Comparison of ENCODE assay signal across 10 cellular contexts in genomic region chr13:29934531-29935308, GRCh38.
DNase-seq lines count a peak whose midpoint lies in the region; ATAC-seq, FAIRE-seq and TF ChIP-seq lines count a peak whose summit lies in the region.
"Had no signal": no experiment of that assay in that cellular context is flagged by ENCODE, and none has a peak within 500 bp of the region (broad histone marks: within the 10 kb centered on the region; RNA-seq: fewer than 3 reads in every experiment).

No MANE protein-coding gene starts in this region.

- POLR2A ChIA-PET in CD4-positive, alpha-beta memory T cell (lab: Charles Lee; ENCODE audit: partially characterized antibody) = interaction anchor here (0.6 to 10.2 kb wide), 19 partner anchors 8 to 682 kb away, joined by 3 to 263 read pairs (median 11); partner anchors contain the start of genes UBL3 and USPL1

- peaks cover 0 to 2% of the 10 kb centered on the region in 2 donors for H3K27me3 Mint-ChIP-seq in CD4-positive, alpha-beta memory T cell
- H3K27me3 Mint-ChIP-seq in T-helper 1 cell treated with Interleukin-12 subunit alpha and Interleukin-12 subunit beta and Interleukin-4 antibody, amounts not matched to agents 30 μg/mL and 1 μg/mL, for 36 hours (ENCODE audit: low read depth) = no peaks in the 10 kb centered on the region
- H3K27me3 Mint-ChIP-seq in stimulated activated naive B cell treated with anti-CD40 and anti-IgM and Interleukin-4, amounts not matched to agents 10 μg/mL and 1 μg/mL and 100 μg/mL, for 72 hours = peaks cover 0 to 1% of the 10 kb centered on the region in 2 donors

- CTCF ChIA-PET in CD4-positive, alpha-beta memory T cell (lab: Charles Lee; ENCODE audit: partially characterized antibody) = interaction anchor here (0.7 to 12.7 kb wide), 14 partner anchors 12 to 208 kb away, joined by 3 to 258 read pairs (median 14); partner anchors contain the start of gene UBL3

- in situ Hi-C loops in GM13976 (cut with MboI; ENCODE audit: low sequenced_read_pairs, unreplicated experiment) = no loop called here

- H4K20me1 ChIP-seq in BLaER1 = 0 out of 2 replicates have a peak, but pooled peaks cover 6% of the 10 kb centered on the region

- H3K4me3 ChIP-seq in BLaER1 = no peak overlapping the region; the same call in 1 of the 2 replicates
- H3K4me3 ChIP-seq in CD4-positive, alpha-beta memory T cell (ENCODE audit: low read length in 2 of 2) = no peak overlapping the region

- H3K4me2 ChIP-seq in BLaER1 = peak overlapping the region; percentile 81

- no peaks in the 10 kb centered on the region for H3K9me3 ChIP-seq in BLaER1
- no peaks in the 10 kb centered on the region for H3K9me3 ChIP-seq in CD4-positive, alpha-beta memory T cell (ENCODE audit: control insufficient read depth in 1 of 2, low read length in 2 of 2)

- TF ChIP-seq POLR2A in H54 (IDR thresholded peaks at IDR 0.05; ENCODE audit: low read depth, low read length) = no peak

- H3K27ac Mint-ChIP-seq in CD4-positive, alpha-beta memory T cell = peak overlapping the region; percentile 86 to 97 (median 92)
- peak overlapping the region; percentile 97 for H3K27ac Mint-ChIP-seq in T-helper 1 cell treated with Interleukin-12 subunit alpha and Interleukin-12 subunit beta and Interleukin-4 antibody, amounts not matched to agents 30 μg/mL and 1 μg/mL, for 36 hours
- H3K27ac Mint-ChIP-seq in stimulated activated naive B cell treated with anti-CD40 and anti-IgM and Interleukin-4, amounts not matched to agents 10 μg/mL and 1 μg/mL and 100 μg/mL, for 72 hours = no peak overlapping the region

- peaks cover 44 to 70% (median 60%) of the 10 kb centered on the region in 4 donors for H3K4me1 Mint-ChIP-seq in CD4-positive, alpha-beta memory T cell
- H3K4me1 Mint-ChIP-seq in T-helper 1 cell treated with Interleukin-12 subunit alpha and Interleukin-12 subunit beta and Interleukin-4 antibody, amounts not matched to agents 30 μg/mL and 1 μg/mL, for 36 hours (ENCODE audit: low read depth) = peaks cover 51% of the 10 kb centered on the region
- peaks cover 18 to 25% of the 10 kb centered on the region in 2 donors for H3K4me1 Mint-ChIP-seq in stimulated activated naive B cell treated with anti-CD40 and anti-IgM and Interleukin-4, amounts not matched to agents 10 μg/mL and 1 μg/mL and 100 μg/mL, for 72 hours

- H3K4me1 ChIP-seq in BLaER1 = peaks cover 41% of the 10 kb centered on the region
- H3K4me1 ChIP-seq in CD4-positive, alpha-beta memory T cell (ENCODE audit: insufficient read depth, low read length) = peaks cover 60% of the 10 kb centered on the region

- no peak for FAIRE-seq in H54 (lab: Jason Lieb, UNC)
- FAIRE-seq: urothelium cell line had no signal

- ATAC-seq in esophagus mucosa = peak; percentile 49
- no peak for ATAC-seq in stimulated activated naive B cell treated with anti-CD40 and anti-IgM and Interleukin-4, amounts not matched to agents 10 μg/mL and 1 μg/mL and 100 μg/mL, for 72 hours (replicated peaks)
- ATAC-seq: Panc1 had no signal

- DNase-seq in CD4-positive, alpha-beta memory T cell = peak in 2 of 5 donors; percentile 13 to 47
- DNase-seq in GM13976 (ENCODE audit: low spot score) (no peak), H54 (ENCODE audit: insufficient read length, low spot score) (no peak)
- no peak for DNase-seq in stimulated activated naive B cell treated with anti-CD40 and anti-IgM and Interleukin-4, amounts not matched to agents 10 μg/mL and 1 μg/mL and 100 μg/mL, for 72 hours
- DNase-seq: NCI-H1105 had no signal

- H3K4me3 Mint-ChIP-seq in CD4-positive, alpha-beta memory T cell = peak overlapping the region in 7 of 8 donors; percentile 86 to 96 (median 94)
- H3K4me3 Mint-ChIP-seq in T-helper 1 cell treated with Interleukin-12 subunit alpha and Interleukin-12 subunit beta and Interleukin-4 antibody, amounts not matched to agents 30 μg/mL and 1 μg/mL, for 36 hours = peak overlapping the region; percentile 92
- H3K4me3 Mint-ChIP-seq in stimulated activated naive B cell treated with anti-CD40 and anti-IgM and Interleukin-4, amounts not matched to agents 10 μg/mL and 1 μg/mL and 100 μg/mL, for 72 hours = peak overlapping the region in 1 of 2 donors; percentile 66

- peaks cover 2 to 11% of the 10 kb centered on the region in 2 donors for H3K36me3 Mint-ChIP-seq in CD4-positive, alpha-beta memory T cell
- H3K36me3 Mint-ChIP-seq in T-helper 1 cell treated with Interleukin-12 subunit alpha and Interleukin-12 subunit beta and Interleukin-4 antibody, amounts not matched to agents 30 μg/mL and 1 μg/mL, for 36 hours (ENCODE audit: low read depth) = peaks cover 4% of the 10 kb centered on the region
- no peaks in the 10 kb centered on the region for H3K36me3 Mint-ChIP-seq in stimulated activated naive B cell treated with anti-CD40 and anti-IgM and Interleukin-4, amounts not matched to agents 10 μg/mL and 1 μg/mL and 100 μg/mL, for 72 hours

- no peaks in the 10 kb centered on the region for H3K9me3 Mint-ChIP-seq in CD4-positive, alpha-beta memory T cell
- H3K9me3 Mint-ChIP-seq in T-helper 1 cell treated with Interleukin-12 subunit alpha and Interleukin-12 subunit beta and Interleukin-4 antibody, amounts not matched to agents 30 μg/mL and 1 μg/mL, for 36 hours = no peaks in the 10 kb centered on the region
- no peaks in the 10 kb centered on the region for H3K9me3 Mint-ChIP-seq in stimulated activated naive B cell treated with anti-CD40 and anti-IgM and Interleukin-4, amounts not matched to agents 10 μg/mL and 1 μg/mL and 100 μg/mL, for 72 hours

- no peaks in the 10 kb centered on the region for H3K27me3 ChIP-seq in BLaER1
- H3K27me3 ChIP-seq in CD4-positive, alpha-beta memory T cell (ENCODE audit: insufficient read depth, low read length) = no peaks in the 10 kb centered on the region

- no peak overlapping the region for H3K27ac ChIP-seq in BLaER1
- H3K27ac ChIP-seq in CD4-positive, alpha-beta memory T cell (ENCODE audit: low read depth, low read length) = peak overlapping the region; percentile 50

- intact Hi-C loops in CD4-positive, alpha-beta memory T cell (cut with micrococcal nuclease) = loop anchor here (1.0 to 10.0 kb wide), 5 partner anchors 20 to 680 kb away; partner anchors contain the start of genes UBL3 and USPL1

- no peaks in the 10 kb centered on the region for H3K36me3 ChIP-seq in BLaER1
- H3K36me3 ChIP-seq in CD4-positive, alpha-beta memory T cell (ENCODE audit: insufficient read depth, low read length) = no peaks in the 10 kb centered on the region

- no peak overlapping the region for H3K9ac ChIP-seq in BLaER1

- no peak for TF ChIP-seq CTCF in GM13976 (IDR thresholded peaks at IDR 0.05; ENCODE audit: borderline replicate concordance, control extremely low read depth, extremely low read depth, insufficient read depth, missing control alignments)
